15 cellular contexts compared by ENCODE assay signal in genomic region chr5:132204330-132204729, GRCh38. TPM values are rescaled to one million over a fixed set of nuclear protein-coding genes. Genes with fewer than 3 reads are reported as not detected.
DNase-seq lines count a peak whose midpoint lies in the region; ATAC-seq lines count a peak whose summit lies in the region.
"Had no signal": no experiment of that assay in that cellular context is flagged by ENCODE, and none has a peak within 500 bp of the region (broad histone marks: within the 10 kb centered on the region; RNA-seq: fewer than 3 reads in every experiment).

No MANE protein-coding gene starts in this region.

- intact Hi-C loops in posterior cingulate gyrus (cut with DNase I), result no loop called here

- H3K4me1 ChIP-seq in HAP-1, result no peaks in the 10 kb centered on the region

- H3K4me3 ChIP-seq in HAP-1, result no peak overlapping the region

- H3K27ac Mint-ChIP-seq in activated CD8-positive, alpha-beta memory T cell treated with anti-CD3 and anti-CD28 coated beads, Interleukin-2, amount 10 ng/mL, durations not matched to agents 7 days and 5 days, result no peak overlapping the region
- no peak overlapping the region for H3K27ac Mint-ChIP-seq in effector memory CD8-positive, alpha-beta T cell
- H3K27ac Mint-ChIP-seq: CD8-positive, alpha-beta memory T cell had no signal

- no peaks in the 10 kb centered on the region for H3K27me3 Mint-ChIP-seq in activated CD8-positive, alpha-beta memory T cell treated with anti-CD3 and anti-CD28 coated beads, Interleukin-2, amount 10 ng/mL, durations not matched to agents 7 days and 5 days
- no peaks in the 10 kb centered on the region for H3K27me3 Mint-ChIP-seq in effector memory CD8-positive, alpha-beta T cell

- no peaks in the 10 kb centered on the region for H3K9me3 ChIP-seq in HAP-1

- DNase-seq in DMS 273 treated with DMSO at 0.1 percent for 48 hours (lab: John Stamatoyannopoulos, UW) (peak; percentile 39), DMS 273 (lab: John Stamatoyannopoulos, UW; ENCODE audit: unreplicated experiment) (no peak), inferior parietal cortex (ENCODE audit: extremely low spot score) (peak; percentile 50), posterior cingulate gyrus (peak in 8 of 10 donors; percentile 40 to 94 (median 64)), HAP-1 (ENCODE audit: low spot score in 2 of 2) (no peak)
- peak; percentile 18 for DNase-seq in activated CD8-positive, alpha-beta memory T cell treated with anti-CD3 and anti-CD28 coated beads, Interleukin-2, amount 10 ng/mL, durations not matched to agents 7 days and 5 days
- DNase-seq in effector memory CD8-positive, alpha-beta T cell, result no peak
- DNase-seq: CD8-positive, alpha-beta memory T cell; DND-41; H7; NCI-H187; NCI-H446 treated with DMSO at 0.1 percent for 48 hours; NCI-H748 treated with DMSO at 0.1 percent for 48 hours; PC-3 had no signal

- no peaks in the 10 kb centered on the region for H3K27me3 ChIP-seq in HAP-1 (ENCODE audit: low read depth)

- H3K36me3 Mint-ChIP-seq in activated CD8-positive, alpha-beta memory T cell treated with anti-CD3 and anti-CD28 coated beads, Interleukin-2, amount 10 ng/mL, durations not matched to agents 7 days and 5 days, result peaks cover 2% of the 10 kb centered on the region
- H3K36me3 Mint-ChIP-seq in effector memory CD8-positive, alpha-beta T cell (ENCODE audit: insufficient read depth), result no peaks in the 10 kb centered on the region
- H3K36me3 Mint-ChIP-seq: CD8-positive, alpha-beta memory T cell had no signal

- CTCF ChIA-PET in activated CD8-positive, alpha-beta memory T cell treated with anti-CD3 and anti-CD28 coated beads, Interleukin-2, amount 10 ng/mL, durations not matched to agents 7 days and 5 days (lab: Charles Lee), result interaction anchor here (1.1 to 1.8 kb wide), 2 partner anchors 12 to 34 kb away, joined by 3 to 7 read pairs; no protein-coding TSS in a partner anchor

- ATAC-seq in activated CD8-positive, alpha-beta memory T cell treated with anti-CD3 and anti-CD28 coated beads, Interleukin-2, amount 10 ng/mL, durations not matched to agents 7 days and 5 days, result no peak
- no peak for ATAC-seq in effector memory CD8-positive, alpha-beta T cell (replicated peaks)
- no peak for ATAC-seq in HG03175 (IDR thresholded peaks at IDR 0.05; ENCODE audit: unreplicated experiment)
- ATAC-seq: PC-3 had no signal

- in situ Hi-C loops in HAP-1 (cut with MboI; ENCODE audit: low sequenced_read_pairs), result no loop called here

- H3K9me3 Mint-ChIP-seq in activated CD8-positive, alpha-beta memory T cell treated with anti-CD3 and anti-CD28 coated beads, Interleukin-2, amount 10 ng/mL, durations not matched to agents 7 days and 5 days (ENCODE audit: low read depth), result no peaks in the 10 kb centered on the region
- H3K9me3 Mint-ChIP-seq in effector memory CD8-positive, alpha-beta T cell, result no peaks in the 10 kb centered on the region
- H3K9me3 Mint-ChIP-seq: CD8-positive, alpha-beta memory T cell had no signal

- peaks cover 4% of the 10 kb centered on the region for H3K36me3 ChIP-seq in HAP-1 (replicated peaks)

- peaks cover 4% of the 10 kb centered on the region for H3K4me1 Mint-ChIP-seq in activated CD8-positive, alpha-beta memory T cell treated with anti-CD3 and anti-CD28 coated beads, Interleukin-2, amount 10 ng/mL, durations not matched to agents 7 days and 5 days
- peaks cover 0 to 3% of the 10 kb centered on the region in 2 donors for H3K4me1 Mint-ChIP-seq in effector memory CD8-positive, alpha-beta T cell (ENCODE audit: low read depth in 2 of 2)
- H3K4me1 Mint-ChIP-seq: CD8-positive, alpha-beta memory T cell had no signal

- no peak overlapping the region for H3K4me3 Mint-ChIP-seq in activated CD8-positive, alpha-beta memory T cell treated with anti-CD3 and anti-CD28 coated beads, Interleukin-2, amount 10 ng/mL, durations not matched to agents 7 days and 5 days
- no peak overlapping the region for H3K4me3 Mint-ChIP-seq in effector memory CD8-positive, alpha-beta T cell
- H3K4me3 Mint-ChIP-seq: CD8-positive, alpha-beta memory T cell had no signal

RNA-seq across cellular contexts. Expression of gene P4HA2, which starts 23.3 kb away (rescaled TPM):
- 10 to 100 TPM in 1 of 2 experiments, 1 to 10 TPM in 1; 8.3 to 19.4 TPM for total RNA-seq in activated CD8-positive, alpha-beta memory T cell treated with anti-CD3 and anti-CD28 coated beads, Interleukin-2, amount 10 ng/mL, durations not matched to agents 7 days and 5 days

RNA-seq across cellular contexts. Expression of gene PDLIM4, which starts 53.2 kb away (rescaled TPM):
- 1 to 10 TPM in 1 of 2 experiments, not detected in 1; 2.3 TPM for total RNA-seq in activated CD8-positive, alpha-beta memory T cell treated with anti-CD3 and anti-CD28 coated beads, Interleukin-2, amount 10 ng/mL, durations not matched to agents 7 days and 5 days

Comparison
In these comparisons a context has a peak if more than half of its experiments do, and no peak if none do; other contexts are left out.
1. DNase-seq: peak in DMS 273 treated with DMSO at 0.1 percent for 48 hours (single experiment), activated CD8-positive, alpha-beta memory T cell treated with anti-CD3 and anti-CD28 coated beads, Interleukin-2, amount 10 ng/mL, durations not matched to agents 7 days and 5 days (single experiment), inferior parietal cortex (single experiment) and posterior cingulate gyrus (8 of 10); none in DMS 273 (single experiment), HAP-1 (0 of 2) and effector memory CD8-positive, alpha-beta T cell (0 of 3).